ENCODE assay signal across 1 cellular context in the genomic region with DNA sequence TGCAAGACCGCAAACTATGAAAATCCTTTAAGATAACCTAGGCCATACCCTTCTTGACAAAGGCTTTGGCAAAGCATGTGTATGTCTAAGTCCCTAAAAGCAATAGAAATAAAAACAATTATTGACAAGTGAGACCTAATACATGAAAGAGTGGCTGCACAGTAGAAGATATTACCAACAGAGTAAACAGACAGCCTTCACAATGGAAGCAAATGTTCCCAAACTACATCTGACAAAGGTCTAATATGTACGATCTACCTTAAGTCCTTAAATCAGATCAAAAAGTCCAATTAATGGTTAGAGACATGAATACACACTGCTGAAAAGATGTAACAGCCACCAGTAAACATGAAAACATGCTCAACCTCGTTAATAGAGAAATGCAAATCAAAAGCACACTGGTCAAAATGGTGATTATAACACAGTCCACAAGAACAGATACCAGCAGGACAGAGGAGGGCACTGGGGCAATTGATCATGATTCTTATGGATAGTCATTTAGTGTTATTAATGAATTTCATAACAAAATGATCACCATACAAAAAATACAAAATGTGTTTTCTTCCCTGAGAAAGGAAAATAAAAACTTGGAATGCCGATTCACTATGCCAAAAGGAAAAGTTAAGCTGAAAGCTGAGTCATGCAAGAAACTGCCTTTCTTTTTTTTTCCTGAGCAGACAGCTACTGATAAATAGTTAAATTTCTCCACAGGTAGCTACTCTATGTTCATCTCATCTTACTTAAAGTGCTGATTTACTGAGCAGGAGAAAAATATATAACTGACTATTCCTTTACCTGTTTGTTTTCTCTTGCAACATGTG.
TF ChIP-seq lines count a peak whose summit lies in the region.

No MANE protein-coding gene starts in this region.

TF ChIP-seq in K562, 482 proteins besides CTCF, POLR2A, EP300 and RAD21 (continued from another document):
- TF ChIP-seq, protein P1, sequence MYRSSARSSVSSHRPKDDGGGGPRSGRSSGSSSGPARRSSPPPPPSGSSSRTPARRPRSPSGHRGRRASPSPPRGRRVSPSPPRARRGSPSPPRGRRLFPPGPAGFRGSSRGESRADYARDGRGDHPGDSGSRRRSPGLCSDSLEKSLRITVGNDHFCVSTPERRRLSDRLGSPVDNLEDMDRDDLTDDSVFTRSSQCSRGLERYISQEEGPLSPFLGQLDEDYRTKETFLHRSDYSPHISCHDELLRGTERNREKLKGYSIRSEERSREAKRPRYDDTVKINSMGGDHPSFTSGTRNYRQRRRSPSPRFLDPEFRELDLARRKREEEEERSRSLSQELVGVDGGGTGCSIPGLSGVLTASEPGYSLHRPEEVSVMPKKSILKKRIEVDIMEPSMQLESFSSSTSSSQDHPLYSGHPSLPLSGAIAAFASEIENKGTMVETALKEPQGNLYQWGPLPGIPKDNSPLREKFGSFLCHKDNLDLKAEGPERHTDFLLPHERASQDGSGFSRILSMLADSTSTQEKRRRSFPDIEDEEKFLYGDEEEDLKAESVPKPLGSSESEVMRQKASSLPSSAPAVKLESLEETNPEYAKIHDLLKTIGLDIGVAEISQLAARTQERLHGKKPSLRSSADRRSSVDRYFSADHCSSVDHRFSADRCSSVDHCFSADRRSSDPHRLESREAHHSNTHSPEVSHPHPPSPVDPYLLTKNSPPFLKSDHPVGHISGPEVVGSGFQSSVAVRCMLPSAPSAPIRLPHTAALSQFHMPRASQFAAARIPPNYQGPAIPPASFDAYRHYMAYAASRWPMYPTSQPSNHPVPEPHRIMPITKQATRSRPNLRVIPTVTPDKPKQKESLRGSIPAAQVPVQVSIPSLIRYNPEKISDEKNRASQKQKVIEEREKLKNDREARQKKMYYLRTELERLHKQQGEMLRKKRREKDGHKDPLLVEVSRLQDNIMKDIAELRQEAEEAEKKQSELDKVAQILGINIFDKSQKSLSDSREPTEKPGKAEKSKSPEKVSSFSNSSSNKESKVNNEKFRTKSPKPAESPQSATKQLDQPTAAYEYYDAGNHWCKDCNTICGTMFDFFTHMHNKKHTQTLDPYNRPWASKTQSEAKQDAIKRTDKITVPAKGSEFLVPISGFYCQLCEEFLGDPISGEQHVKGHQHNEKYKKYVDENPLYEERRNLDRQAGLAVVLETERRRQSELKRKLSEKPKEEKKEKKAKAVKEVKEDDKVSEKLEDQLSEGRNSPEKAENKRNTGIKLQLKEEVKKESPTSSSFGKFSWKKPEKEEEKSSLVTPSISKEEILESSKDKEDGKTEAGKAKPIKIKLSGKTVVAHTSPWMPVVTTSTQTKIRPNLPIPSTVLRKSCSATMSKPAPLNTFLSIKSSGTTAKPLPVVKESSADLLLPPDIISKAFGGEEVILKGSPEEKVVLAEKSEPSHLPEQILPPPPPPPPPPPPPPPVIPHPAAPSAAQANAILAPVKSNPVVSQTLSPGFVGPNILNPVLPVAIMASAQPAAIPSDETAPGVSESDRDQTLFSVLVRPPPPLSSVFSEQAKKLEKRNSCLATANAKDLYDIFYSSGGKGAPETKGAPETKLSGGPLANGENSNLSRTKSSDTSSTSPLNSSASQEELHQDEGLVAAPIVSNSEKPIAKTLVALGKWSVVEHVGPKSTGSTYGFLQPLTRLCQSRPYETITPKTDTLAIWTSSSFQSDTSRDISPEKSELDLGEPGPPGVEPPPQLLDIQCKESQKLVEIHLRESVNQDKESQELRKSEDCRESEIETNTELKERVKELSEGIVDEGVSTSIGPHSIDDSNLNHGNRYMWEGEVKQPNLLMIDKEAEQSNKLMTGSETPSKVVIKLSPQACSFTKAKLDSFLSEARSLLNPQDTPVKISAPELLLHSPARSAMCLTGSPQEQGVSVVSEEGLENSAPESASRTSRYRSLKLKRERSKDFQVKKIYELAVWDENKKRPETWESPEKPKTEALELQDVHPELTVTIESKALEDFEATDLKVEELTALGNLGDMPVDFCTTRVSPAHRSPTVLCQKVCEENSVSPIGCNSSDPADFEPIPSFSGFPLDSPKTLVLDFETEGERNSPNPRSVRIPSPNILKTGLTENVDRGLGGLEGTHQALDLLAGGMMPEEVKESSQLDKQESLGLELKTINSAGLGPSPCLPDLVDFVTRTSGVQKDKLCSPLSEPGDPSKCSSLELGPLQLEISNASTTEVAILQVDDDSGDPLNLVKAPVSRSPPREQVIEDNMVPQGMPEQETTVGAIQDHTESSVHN (IDR thresholded peaks at IDR 0.05; ENCODE audit: borderline replicate concordance in 1 of 2, low read depth in 1 of 2), result 0 out of 4 replicates have a peak, but pooled peaks of 1 of the 2 experiments have one; percentile 21
- no peak for TF ChIP-seq SAFB2 (IDR thresholded peaks at IDR 0.05; ENCODE audit: borderline replicate concordance, low read depth, low read length, severe bottlenecking)
- TF ChIP-seq TFAM (CRISPR knock-in tag; conservative IDR thresholded peaks at IDR 0.05), result no peak
- TF ChIP-seq GTF2E2 (tag; IDR thresholded peaks at IDR 0.05), result no peak
- TF ChIP-seq FOXA3 (CRISPR knock-in tag; conservative IDR thresholded peaks at IDR 0.05 in 1 of 2, IDR thresholded peaks at IDR 0.05 in 1 of 2), result no peak
- TF ChIP-seq, protein P2, sequence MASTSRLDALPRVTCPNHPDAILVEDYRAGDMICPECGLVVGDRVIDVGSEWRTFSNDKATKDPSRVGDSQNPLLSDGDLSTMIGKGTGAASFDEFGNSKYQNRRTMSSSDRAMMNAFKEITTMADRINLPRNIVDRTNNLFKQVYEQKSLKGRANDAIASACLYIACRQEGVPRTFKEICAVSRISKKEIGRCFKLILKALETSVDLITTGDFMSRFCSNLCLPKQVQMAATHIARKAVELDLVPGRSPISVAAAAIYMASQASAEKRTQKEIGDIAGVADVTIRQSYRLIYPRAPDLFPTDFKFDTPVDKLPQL (IDR thresholded peaks at IDR 0.05; ENCODE audit: extremely low read depth, insufficient read length), result no peak
- TF ChIP-seq ZSCAN32 (CRISPR knock-in tag; IDR thresholded peaks at IDR 0.05), result no peak
- no peak for TF ChIP-seq RBM25 (IDR thresholded peaks at IDR 0.05; ENCODE audit: low read depth, low read length, severe bottlenecking)
- no peak for TF ChIP-seq ZNF431 (CRISPR knock-in tag; IDR thresholded peaks at IDR 0.05)
- TF ChIP-seq, protein P3, sequence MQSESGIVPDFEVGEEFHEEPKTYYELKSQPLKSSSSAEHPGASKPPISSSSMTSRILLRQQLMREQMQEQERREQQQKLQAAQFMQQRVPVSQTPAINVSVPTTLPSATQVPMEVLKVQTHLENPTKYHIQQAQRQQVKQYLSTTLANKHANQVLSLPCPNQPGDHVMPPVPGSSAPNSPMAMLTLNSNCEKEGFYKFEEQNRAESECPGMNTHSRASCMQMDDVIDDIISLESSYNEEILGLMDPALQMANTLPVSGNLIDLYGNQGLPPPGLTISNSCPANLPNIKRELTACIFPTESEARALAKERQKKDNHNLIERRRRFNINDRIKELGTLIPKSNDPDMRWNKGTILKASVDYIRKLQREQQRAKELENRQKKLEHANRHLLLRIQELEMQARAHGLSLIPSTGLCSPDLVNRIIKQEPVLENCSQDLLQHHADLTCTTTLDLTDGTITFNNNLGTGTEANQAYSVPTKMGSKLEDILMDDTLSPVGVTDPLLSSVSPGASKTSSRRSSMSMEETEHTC (IDR thresholded peaks at IDR 0.05), result no peak
- TF ChIP-seq STAT5A (IDR thresholded peaks at IDR 0.05; ENCODE audit: borderline replicate concordance, low read length), result no peak
- TF ChIP-seq, protein P4, sequence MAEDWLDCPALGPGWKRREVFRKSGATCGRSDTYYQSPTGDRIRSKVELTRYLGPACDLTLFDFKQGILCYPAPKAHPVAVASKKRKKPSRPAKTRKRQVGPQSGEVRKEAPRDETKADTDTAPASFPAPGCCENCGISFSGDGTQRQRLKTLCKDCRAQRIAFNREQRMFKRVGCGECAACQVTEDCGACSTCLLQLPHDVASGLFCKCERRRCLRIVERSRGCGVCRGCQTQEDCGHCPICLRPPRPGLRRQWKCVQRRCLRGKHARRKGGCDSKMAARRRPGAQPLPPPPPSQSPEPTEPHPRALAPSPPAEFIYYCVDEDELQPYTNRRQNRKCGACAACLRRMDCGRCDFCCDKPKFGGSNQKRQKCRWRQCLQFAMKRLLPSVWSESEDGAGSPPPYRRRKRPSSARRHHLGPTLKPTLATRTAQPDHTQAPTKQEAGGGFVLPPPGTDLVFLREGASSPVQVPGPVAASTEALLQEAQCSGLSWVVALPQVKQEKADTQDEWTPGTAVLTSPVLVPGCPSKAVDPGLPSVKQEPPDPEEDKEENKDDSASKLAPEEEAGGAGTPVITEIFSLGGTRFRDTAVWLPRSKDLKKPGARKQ (CRISPR knock-in tag; IDR thresholded peaks at IDR 0.05), result 0 out of 2 replicates have a peak, but pooled peaks have one; percentile 61
- TF ChIP-seq MEIS2 (IDR thresholded peaks at IDR 0.05; ENCODE audit: partially characterized antibody), result no peak
- 0 out of 2 replicates have a peak, but pooled peaks have one; percentile 58 for TF ChIP-seq ZNF77 (CRISPR knock-in tag; IDR thresholded peaks at IDR 0.05)
- no peak for TF ChIP-seq POU5F1 (IDR thresholded peaks at IDR 0.05; ENCODE audit: borderline replicate concordance, low read depth, low read length, partially characterized antibody)
- no peak for TF ChIP-seq SMAD1 (IDR thresholded peaks at IDR 0.05; ENCODE audit: low read depth, low read length, partially characterized antibody)
- TF ChIP-seq NFE2L1 (tag; IDR thresholded peaks at IDR 0.05; ENCODE audit: borderline replicate concordance, low read depth), result no peak
TF ChIP-seq in K562: peak in this region for 16.
